In the genomic region with DNA sequence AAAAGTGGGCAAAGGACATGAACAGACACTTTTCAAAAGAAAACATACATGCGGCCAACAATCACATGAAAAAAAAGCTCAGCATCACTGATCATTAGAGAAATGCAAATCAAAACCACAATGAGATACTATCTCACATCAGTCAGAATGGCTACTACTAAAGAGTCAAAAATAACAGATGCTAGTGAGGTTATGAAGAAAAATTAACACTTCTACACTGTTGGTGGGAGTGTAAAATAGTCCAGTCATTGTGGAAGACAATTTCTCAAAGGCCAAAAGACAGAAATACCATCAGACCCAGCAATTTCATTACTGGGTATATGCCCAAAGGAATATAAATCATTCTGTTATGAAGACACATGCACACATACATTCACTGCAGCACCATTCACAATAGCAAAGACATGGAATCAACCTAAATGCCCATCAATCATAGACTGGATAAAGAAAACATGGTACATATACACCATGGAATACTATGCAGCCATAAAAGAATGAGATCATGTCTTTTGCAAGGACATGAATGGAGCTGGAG, we compare ENCODE assay signal across 8 cellular contexts.
DNase-seq lines count a peak whose midpoint lies in the region; ATAC-seq and TF ChIP-seq lines count a peak whose summit lies in the region.
"Not testable (repeated sequence)": the region's sequence is repeated elsewhere in the genome, so short reads cannot be mapped to it uniquely, and the experiment has no call there.

No MANE protein-coding gene starts in this region.

- H3K4me1 Mint-ChIP-seq in activated naive CD8-positive, alpha-beta T cell treated with anti-CD3 and anti-CD28 coated beads for 36 hours = peaks cover 72% of the 10 kb centered on the region
- H3K4me1 Mint-ChIP-seq in type B pancreatic cell (ENCODE audit: unreplicated experiment) = peaks cover 19% of the 10 kb centered on the region

- peak; percentile 52 for ATAC-seq in GM18520 (IDR thresholded peaks at IDR 0.05; ENCODE audit: unreplicated experiment)
- peak; percentile 43 for ATAC-seq in GM19452 (IDR thresholded peaks at IDR 0.05; ENCODE audit: unreplicated experiment)
- peak; percentile 36 for ATAC-seq in GM21737 (IDR thresholded peaks at IDR 0.05; ENCODE audit: unreplicated experiment)
- ATAC-seq in HG02938 (IDR thresholded peaks at IDR 0.05; ENCODE audit: unreplicated experiment) = peak; percentile 41
- peak; percentile 28 for ATAC-seq in HG03280 (IDR thresholded peaks at IDR 0.05; ENCODE audit: unreplicated experiment)

- H4K20me1 ChIP-seq in Karpas-422 (ENCODE audit: insufficient read depth, low read depth, low read length) = not testable (repeated sequence)

- H3K27ac ChIP-seq in Karpas-422 (ENCODE audit: low read length) = peak overlapping the region; percentile 94

- not testable (repeated sequence) for TF ChIP-seq CTCF in type B pancreatic cell (conservative IDR thresholded peaks at IDR 0.05)

- not testable (repeated sequence) for H3K36me3 ChIP-seq in Karpas-422 (ENCODE audit: insufficient read depth, low read length)

- not testable (repeated sequence) for H3K9me2 ChIP-seq in Karpas-422 (replicated peaks; ENCODE audit: insufficient read depth, low read length)

- peaks cover 32% of the 10 kb centered on the region for H3K36me3 Mint-ChIP-seq in activated naive CD8-positive, alpha-beta T cell treated with anti-CD3 and anti-CD28 coated beads for 36 hours
- peaks cover 14% of the 10 kb centered on the region for H3K36me3 Mint-ChIP-seq in type B pancreatic cell

- H3K27ac Mint-ChIP-seq in activated naive CD8-positive, alpha-beta T cell treated with anti-CD3 and anti-CD28 coated beads for 36 hours = peak overlapping the region; percentile 38
- H3K27ac Mint-ChIP-seq in type B pancreatic cell = peak overlapping the region; percentile 89

- H3K9me3 ChIP-seq in Karpas-422 (ENCODE audit: low read length) = not testable (repeated sequence)

- peaks cover 97% of the 10 kb centered on the region for H3K4me1 ChIP-seq in Karpas-422 (ENCODE audit: low read length)

- not testable (repeated sequence) for H3K27me3 ChIP-seq in Karpas-422 (ENCODE audit: low read length)

- not testable (repeated sequence) for H3K9ac ChIP-seq in Karpas-422 (ENCODE audit: low read length)

- H3K4me3 ChIP-seq in Karpas-422 (ENCODE audit: low read length) = not testable (repeated sequence)

- H3K4me3 Mint-ChIP-seq in activated naive CD8-positive, alpha-beta T cell treated with anti-CD3 and anti-CD28 coated beads for 36 hours = not testable (repeated sequence)
- H3K4me3 Mint-ChIP-seq in type B pancreatic cell = peak overlapping the region; percentile 15

- peak overlapping the region; percentile 47 for H3K4me2 ChIP-seq in Karpas-422 (ENCODE audit: low read depth, low read length, poor library complexity, severe bottlenecking)

- not testable (repeated sequence) for H3K27me3 Mint-ChIP-seq in activated naive CD8-positive, alpha-beta T cell treated with anti-CD3 and anti-CD28 coated beads for 36 hours; type B pancreatic cell

- DNase-seq in Karpas-422 = peak; percentile 57
- DNase-seq in activated naive CD8-positive, alpha-beta T cell treated with anti-CD3 and anti-CD28 coated beads for 36 hours; type B pancreatic cell (ENCODE audit: extremely low spot score, unreplicated experiment): not testable (repeated sequence)

- H3K79me2 ChIP-seq in Karpas-422 (ENCODE audit: low read length) = peaks cover 91% of the 10 kb centered on the region

- H2AFZ ChIP-seq in Karpas-422 (ENCODE audit: low read length) = not testable (repeated sequence)

- not testable (repeated sequence) for H3K9me3 Mint-ChIP-seq in activated naive CD8-positive, alpha-beta T cell treated with anti-CD3 and anti-CD28 coated beads for 36 hours; type B pancreatic cell
